Comparison of ENCODE assay signal across 19 cellular contexts in genomic region chr14:29865299-29865698, GRCh38.
DNase-seq lines count a peak whose midpoint lies in the region; ATAC-seq, FAIRE-seq and TF ChIP-seq lines count a peak whose summit lies in the region.
"Had no signal": no experiment of that assay in that cellular context is flagged by ENCODE, and none has a peak within 500 bp of the region (broad histone marks: within the 10 kb centered on the region; RNA-seq: fewer than 3 reads in every experiment).

No MANE protein-coding gene starts in this region.

- no peak for ATAC-seq in GM21825 (IDR thresholded peaks at IDR 0.05; ENCODE audit: unreplicated experiment)
- ATAC-seq: esophagus mucosa had no signal

- DNase-seq in Caki2 (ENCODE audit: low read depth) (peak; percentile 6), HAP-1 (ENCODE audit: low spot score in 2 of 2) (peak; percentile 53 to 98), NCI-H2171 (lab: John Stamatoyannopoulos, UW) (peak; percentile 64), astrocyte of the spinal cord (ENCODE audit: low read depth, low spot score) (peak; percentile 32), hippocampal formation (lab: John Stamatoyannopoulos, UW) (no peak), RCC 7860 (ENCODE audit: low spot score) (no peak)
- DNase-seq: activated CD4-positive, CD25-positive, alpha-beta regulatory T cell treated with anti-CD3 and anti-CD28 coated beads, Interleukin-2, amount 50 U/mL, for 72 hours; activated naive CD4-positive, alpha-beta T cell treated with anti-CD3 and anti-CD28 coated beads, Interleukin-2, amount 50 U/mL, for 16 hours; AML-193; effector CD8-positive, alpha-beta T cell; HCEC 1CT; Kasumi-1; NCI-H1930; RPMI8226; stomach; T1000; trophoblast cell had no signal

- peaks cover 46% of the 10 kb centered on the region for H3K4me1 ChIP-seq in HAP-1
- H3K4me1 ChIP-seq: stomach had no signal

- H3K27me3 ChIP-seq in HAP-1 (ENCODE audit: low read depth), result no peaks in the 10 kb centered on the region
- H3K27me3 ChIP-seq: stomach had no signal

- in situ Hi-C loops in Caki2 (cut with HindIII; ENCODE audit: low pct_unique_long_range_greater_than_20kb, low sequenced_read_pairs), result no loop called here
- in situ Hi-C loops in HAP-1 (cut with MboI; ENCODE audit: low sequenced_read_pairs), result no loop called here
- in situ Hi-C loops in astrocyte of the spinal cord (cut with HindIII; ENCODE audit: low sequenced_read_pairs), result no loop called here

- TF ChIP-seq CTCF in astrocyte of the spinal cord (IDR thresholded peaks at IDR 0.05; ENCODE audit: low read depth, low read length), result no peak

- H3K9me3 ChIP-seq in HAP-1, result no peaks in the 10 kb centered on the region
- H3K9me3 ChIP-seq: stomach had no signal

- no peaks in the 10 kb centered on the region for H3K36me3 ChIP-seq in HAP-1 (replicated peaks)
- H3K36me3 ChIP-seq: stomach had no signal

- no peak for FAIRE-seq in RCC 7860 (lab: Jason Lieb, UNC)

- no peak overlapping the region for H3K4me3 ChIP-seq in HAP-1
- no peak overlapping the region for H3K4me3 ChIP-seq in astrocyte of the spinal cord (ENCODE audit: low read depth, low read length)
- H3K4me3 ChIP-seq: stomach had no signal

Comparison
In these comparisons a context has a peak if more than half of its experiments do, and no peak if none do; other contexts are left out.
1. DNase-seq: peak in Caki2 (single experiment), HAP-1 (2 of 2), NCI-H2171 (single experiment) and astrocyte of the spinal cord (single experiment); none in hippocampal formation (0 of 2) and RCC 7860 (single experiment).